ENCODE assay signal across 19 cellular contexts in the genomic region with DNA sequence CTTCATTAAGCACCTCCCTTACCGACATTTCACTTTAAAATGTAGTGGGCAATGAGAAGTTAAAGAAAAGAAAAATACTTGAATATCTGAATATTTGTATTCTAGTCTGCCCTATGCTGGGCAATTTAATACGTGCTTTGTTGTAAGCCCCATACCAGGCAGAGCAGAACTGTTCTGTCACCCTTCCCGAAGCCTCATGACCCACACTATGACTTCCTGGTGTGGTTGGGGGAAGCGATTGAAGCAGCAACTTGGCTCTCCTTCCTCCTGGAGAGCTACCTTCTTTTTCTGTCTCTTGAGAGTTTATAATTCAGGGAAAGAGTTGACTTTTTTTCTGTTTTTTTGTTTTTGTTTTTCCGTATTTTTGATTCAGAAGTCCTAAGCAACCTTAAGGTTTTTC.
DNase-seq lines count a peak whose midpoint lies in the region; ATAC-seq and TF ChIP-seq lines count a peak whose summit lies in the region.
"Had no signal": no experiment of that assay in that cellular context is flagged by ENCODE, and none has a peak within 500 bp of the region (broad histone marks: within the 10 kb centered on the region; RNA-seq: fewer than 3 reads in every experiment).

No MANE protein-coding gene starts in this region.

- no peaks in the 10 kb centered on the region for H3K27me3 Mint-ChIP-seq in dendritic cell treated with granulocyte-macrophage colony-stimulating factor and Interleukin-4, amounts not matched to agents 40 ng/mL and 50 ng/mL, for 4 days
- H3K27me3 Mint-ChIP-seq in activated T-helper 2 cell treated with anti-CD3 and anti-CD28 coated beads, Interferon-gamma antibody, Interleukin-2, Interleukin-4, amounts not matched to agents 10 μg/mL and 5 μg/mL and 100 μg/mL, durations not matched to agents 14 hours and 24 hours and 36 hours (ENCODE audit: low read depth) = no peaks in the 10 kb centered on the region
- H3K27me3 Mint-ChIP-seq: CD8-positive, alpha-beta memory T cell had no signal

- ATAC-seq in GM21515 (IDR thresholded peaks at IDR 0.05; ENCODE audit: unreplicated experiment) = no peak
- ATAC-seq: PC-3 had no signal

- intact Hi-C loops in dendritic cell treated with granulocyte-macrophage colony-stimulating factor and Interleukin-4, amounts not matched to agents 40 ng/mL and 50 ng/mL, for 4 days (cut with micrococcal nuclease) = no loop called here
- intact Hi-C loops in activated T-helper 2 cell treated with anti-CD3 and anti-CD28 coated beads, Interferon-gamma antibody, Interleukin-2, Interleukin-4, amounts not matched to agents 10 μg/mL and 5 μg/mL and 100 μg/mL, durations not matched to agents 14 hours and 24 hours and 36 hours (cut with micrococcal nuclease) = no loop called here

- H3K27me3 ChIP-seq in neutrophil = no peaks in the 10 kb centered on the region
- H3K27me3 ChIP-seq: SJSA1 had no signal

- peak overlapping the region; percentile 91 for H3K27ac ChIP-seq in neutrophil
- H3K27ac ChIP-seq: RWPE1, SJSA1 had no signal

- peak overlapping the region; percentile 49 for H3K4me3 Mint-ChIP-seq in dendritic cell treated with granulocyte-macrophage colony-stimulating factor and Interleukin-4, amounts not matched to agents 40 ng/mL and 50 ng/mL, for 4 days
- H3K4me3 Mint-ChIP-seq in activated T-helper 2 cell treated with anti-CD3 and anti-CD28 coated beads, Interferon-gamma antibody, Interleukin-2, Interleukin-4, amounts not matched to agents 10 μg/mL and 5 μg/mL and 100 μg/mL, durations not matched to agents 14 hours and 24 hours and 36 hours (ENCODE audit: low read depth) = no peak overlapping the region
- H3K4me3 Mint-ChIP-seq: B cell; CD8-positive, alpha-beta memory T cell had no signal

- H3K9me3 ChIP-seq in neutrophil = no peaks in the 10 kb centered on the region
- H3K9me3 ChIP-seq: SJSA1 had no signal

- peaks cover 29 to 36% of the 10 kb centered on the region in 2 experiments for H3K4me1 ChIP-seq in neutrophil (ENCODE audit: control insufficient read depth in 1 of 2, insufficient read depth in 1 of 2, low read depth in 1 of 2, low read length in 1 of 2)
- H3K4me1 ChIP-seq: SJSA1 had no signal

- H3K27ac Mint-ChIP-seq in dendritic cell treated with granulocyte-macrophage colony-stimulating factor and Interleukin-4, amounts not matched to agents 40 ng/mL and 50 ng/mL, for 4 days = peak overlapping the region; percentile 75
- no peak overlapping the region for H3K27ac Mint-ChIP-seq in activated T-helper 2 cell treated with anti-CD3 and anti-CD28 coated beads, Interferon-gamma antibody, Interleukin-2, Interleukin-4, amounts not matched to agents 10 μg/mL and 5 μg/mL and 100 μg/mL, durations not matched to agents 14 hours and 24 hours and 36 hours
- H3K27ac Mint-ChIP-seq: B cell; CD8-positive, alpha-beta memory T cell had no signal

- peaks cover 9% of the 10 kb centered on the region for H3K9me3 Mint-ChIP-seq in dendritic cell treated with granulocyte-macrophage colony-stimulating factor and Interleukin-4, amounts not matched to agents 40 ng/mL and 50 ng/mL, for 4 days
- H3K9me3 Mint-ChIP-seq in activated T-helper 2 cell treated with anti-CD3 and anti-CD28 coated beads, Interferon-gamma antibody, Interleukin-2, Interleukin-4, amounts not matched to agents 10 μg/mL and 5 μg/mL and 100 μg/mL, durations not matched to agents 14 hours and 24 hours and 36 hours = peaks cover 4% of the 10 kb centered on the region

- no peak for TF ChIP-seq CTCF in neutrophil (IDR thresholded peaks at IDR 0.05)

- H3K4me1 Mint-ChIP-seq in dendritic cell treated with granulocyte-macrophage colony-stimulating factor and Interleukin-4, amounts not matched to agents 40 ng/mL and 50 ng/mL, for 4 days (ENCODE audit: low read depth) = peaks cover 17% of the 10 kb centered on the region
- no peaks in the 10 kb centered on the region for H3K4me1 Mint-ChIP-seq in activated T-helper 2 cell treated with anti-CD3 and anti-CD28 coated beads, Interferon-gamma antibody, Interleukin-2, Interleukin-4, amounts not matched to agents 10 μg/mL and 5 μg/mL and 100 μg/mL, durations not matched to agents 14 hours and 24 hours and 36 hours (ENCODE audit: low read depth)
- H3K4me1 Mint-ChIP-seq: B cell; CD8-positive, alpha-beta memory T cell had no signal

- H3K4me3 ChIP-seq in neutrophil (ENCODE audit: low read depth in 1 of 2, low read length in 1 of 2) = peak overlapping the region; percentile 49 to 52
- H3K4me3 ChIP-seq: SJSA1 had no signal

- DNase-seq in CD1c-positive myeloid dendritic cell (ENCODE audit: extremely low spot score) (peak; percentile 15), Kasumi-1 (lab: John Stamatoyannopoulos, UW) (peak; percentile 71 to 73), iPS-NIHi7 (ENCODE audit: extremely low spot score) (no peak)
- DNase-seq in activated T-helper 2 cell treated with anti-CD3 and anti-CD28 coated beads, Interferon-gamma antibody, Interleukin-2, Interleukin-4, amounts not matched to agents 10 μg/mL and 5 μg/mL and 100 μg/mL, durations not matched to agents 14 hours and 24 hours and 36 hours (ENCODE audit: low spot score) = no peak
- DNase-seq: CD8-positive, alpha-beta memory T cell; DMS79 treated with DMSO at 0.1 percent for 48 hours; Karpas-422; MM.1S; NCI-H1417; NCI-H187 treated with DMSO at 0.1 percent for 48 hours; NCI-H446; NCI-H69; PC-3 had no signal

- peaks cover 6% of the 10 kb centered on the region for H3K36me3 Mint-ChIP-seq in dendritic cell treated with granulocyte-macrophage colony-stimulating factor and Interleukin-4, amounts not matched to agents 40 ng/mL and 50 ng/mL, for 4 days (ENCODE audit: low read depth)
- no peaks in the 10 kb centered on the region for H3K36me3 Mint-ChIP-seq in activated T-helper 2 cell treated with anti-CD3 and anti-CD28 coated beads, Interferon-gamma antibody, Interleukin-2, Interleukin-4, amounts not matched to agents 10 μg/mL and 5 μg/mL and 100 μg/mL, durations not matched to agents 14 hours and 24 hours and 36 hours (ENCODE audit: low read depth)

- no peaks in the 10 kb centered on the region for H3K36me3 ChIP-seq in neutrophil
- H3K36me3 ChIP-seq: SJSA1 had no signal

Comparison
In these comparisons a context has a peak if more than half of its experiments do, and no peak if none do; other contexts are left out.
1. DNase-seq: peak in CD1c-positive myeloid dendritic cell (single experiment) and Kasumi-1 (2 of 2); none in iPS-NIHi7 (single experiment) and activated T-helper 2 cell treated with anti-CD3 and anti-CD28 coated beads, Interferon-gamma antibody, Interleukin-2, Interleukin-4, amounts not matched to agents 10 μg/mL and 5 μg/mL and 100 μg/mL, durations not matched to agents 14 hours and 24 hours and 36 hours (single experiment).